In the genomic region with DNA sequence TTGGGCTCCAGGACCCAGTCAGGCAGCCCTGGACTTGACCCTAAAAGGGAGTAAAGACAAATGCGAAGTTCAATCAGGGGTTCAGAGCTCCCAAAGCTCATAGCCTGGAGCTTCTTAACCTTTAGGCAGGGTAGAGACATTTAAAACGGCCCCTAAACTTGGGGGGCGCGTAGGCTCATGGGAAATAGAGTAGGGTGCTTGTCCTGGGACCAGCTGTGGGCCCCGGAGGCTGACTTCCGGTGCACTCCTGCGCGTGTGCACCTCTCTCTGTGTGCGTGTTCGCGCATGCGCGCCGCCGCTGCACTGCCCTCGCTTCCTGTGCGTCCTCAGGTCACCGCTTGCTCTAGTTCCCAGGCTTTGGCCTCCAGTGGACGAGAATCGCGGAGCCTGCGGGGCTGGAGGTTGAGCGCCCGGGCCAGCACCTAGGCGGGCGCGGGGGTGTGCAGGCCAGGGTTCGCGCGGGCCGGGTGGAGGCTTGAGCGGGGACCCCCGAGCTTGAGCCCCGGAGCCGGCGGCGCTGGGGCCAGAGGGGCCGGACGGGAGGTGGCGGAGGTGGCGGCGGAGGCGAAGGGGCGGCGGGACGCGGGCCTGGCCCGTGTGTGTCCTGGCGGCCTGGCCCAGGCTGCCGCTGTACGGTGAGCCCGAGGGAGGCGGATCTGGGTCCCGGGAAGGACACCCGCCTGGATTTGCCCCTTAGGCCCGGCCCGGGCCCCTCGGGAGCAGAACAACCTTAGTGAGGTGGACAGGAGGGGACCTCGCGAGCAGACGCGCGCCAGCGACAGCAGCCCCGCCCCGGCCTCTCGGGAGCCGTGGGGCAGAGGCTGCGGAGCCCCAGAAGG, we compare ENCODE assay signal across 8 cellular contexts. TPM values are rescaled to one million over a fixed set of nuclear protein-coding genes. Genes with fewer than 3 reads are reported as not detected.
DNase-seq lines count a peak whose midpoint lies in the region; ATAC-seq, FAIRE-seq and TF ChIP-seq lines count a peak whose summit lies in the region.

Gene RBAK, plus strand, starts transcription at position 303 of the 839 bp plus-strand sequence. CDS start 2,217 bp downstream, outside the sequence.

- H3K27ac Mint-ChIP-seq in activated naive CD8-positive, alpha-beta T cell treated with anti-CD3 and anti-CD28 coated beads, Interleukin-2, amount 10 ng/mL, durations not matched to agents 7 days and 5 days, result peak within 1 kb of the TSS; percentile 92

- H4K20me1 ChIP-seq in SU-DHL-6 (ENCODE audit: low read depth, low read length), result no peaks in the 10 kb centered on the region

- no peak for TF ChIP-seq CTCF in GM12865 (IDR thresholded peaks at IDR 0.05; ENCODE audit: insufficient read depth, low read depth, low read length, missing control alignments)
- no peak for TF ChIP-seq CTCF in SU-DHL-6 (IDR thresholded peaks at IDR 0.05; ENCODE audit: insufficient read depth, low read length, poor library complexity, severe bottlenecking)
- TF ChIP-seq CTCF in pancreas (IDR thresholded peaks at IDR 0.05), result no peak
- peak in 1 of 2 experiments; percentile 10 for TF ChIP-seq CTCF in tibial artery (IDR thresholded peaks at IDR 0.05)

- peak within 1 kb of the TSS; percentile 98 for H3K4me3 Mint-ChIP-seq in activated naive CD8-positive, alpha-beta T cell treated with anti-CD3 and anti-CD28 coated beads, Interleukin-2, amount 10 ng/mL, durations not matched to agents 7 days and 5 days

- H2AFZ ChIP-seq in SU-DHL-6 (ENCODE audit: low read depth, low read length, severe bottlenecking), result peak within 1 kb of the TSS; percentile 94

- peaks cover 25% of the 10 kb centered on the region for H3K79me2 ChIP-seq in SU-DHL-6 (ENCODE audit: insufficient read depth, low read length)

- H3K27me3 ChIP-seq in SU-DHL-6 (ENCODE audit: low read length) (no peaks in the 10 kb centered on the region), pancreas (no peaks in the 10 kb centered on the region), tibial artery (no peaks in the 10 kb centered on the region)

- H3K4me1 Mint-ChIP-seq in activated naive CD8-positive, alpha-beta T cell treated with anti-CD3 and anti-CD28 coated beads, Interleukin-2, amount 10 ng/mL, durations not matched to agents 7 days and 5 days, result peaks cover 23% of the 10 kb centered on the region

- H3K4me1 ChIP-seq in pancreas (peaks cover 0 to 4% (median 0%) of the 10 kb centered on the region in 3 donors), tibial artery (peaks cover 0 to 11% (median 4%) of the 10 kb centered on the region in 4 donors)

- peaks cover 8% of the 10 kb centered on the region for H3K9me3 Mint-ChIP-seq in activated naive CD8-positive, alpha-beta T cell treated with anti-CD3 and anti-CD28 coated beads, Interleukin-2, amount 10 ng/mL, durations not matched to agents 7 days and 5 days

- 0 out of 2 replicates have a peak, but pooled peaks cover 3% of the 10 kb centered on the region for H3F3A ChIP-seq in SU-DHL-6 (ENCODE audit: insufficient read depth)

- H3K4me3 ChIP-seq in GM12865 (ENCODE audit: low read depth, low read length) (peak within 1 kb of the TSS; percentile 90), SU-DHL-6 (ENCODE audit: insufficient read depth, low read length, poor library complexity, severe bottlenecking) (peak within 1 kb of the TSS; percentile 91), pancreas (peak within 1 kb of the TSS; percentile 93 to 99 (median 94)), tibial artery (peak within 1 kb of the TSS; percentile 88 to 90)

- no peaks in the 10 kb centered on the region for H3K9me2 ChIP-seq in SU-DHL-6 (replicated peaks; ENCODE audit: insufficient read depth, low read length)

- peak; percentile 99 for DNase-seq in GM12865 (ENCODE audit: low read depth)
- peak; percentile 88 for DNase-seq in NCI-H1105 treated with DMSO at 0.1 percent for 48 hours (lab: John Stamatoyannopoulos, UW)
- peak; percentile 92 for DNase-seq in activated naive CD8-positive, alpha-beta T cell treated with anti-CD3 and anti-CD28 coated beads, Interleukin-2, amount 10 ng/mL, durations not matched to agents 7 days and 5 days
- peak; percentile 97 for DNase-seq in Right ventricle myocardium superior
- peak; percentile 93 to 100 (median 96) for DNase-seq in pancreas
- DNase-seq in tibial artery, result peak; percentile 90 to 95

- H3K9me3 ChIP-seq in SU-DHL-6 (ENCODE audit: insufficient read depth, low read length), result peaks cover 6% of the 10 kb centered on the region; the same call in 1 of the 2 replicates
- no peaks in the 10 kb centered on the region for H3K9me3 ChIP-seq in pancreas
- H3K9me3 ChIP-seq in tibial artery, result peaks cover 0 to 4% (median 3%) of the 10 kb centered on the region in 3 donors

- no peaks in the 10 kb centered on the region for H3K27me3 Mint-ChIP-seq in activated naive CD8-positive, alpha-beta T cell treated with anti-CD3 and anti-CD28 coated beads, Interleukin-2, amount 10 ng/mL, durations not matched to agents 7 days and 5 days

- FAIRE-seq in pancreas (lab: Jason Lieb, UNC), result no peak

- intact Hi-C loops in Right ventricle myocardium superior (cut with DNase I) (no loop called here), pancreas (cut with DNase I) (no loop called here), tibial artery (cut with DNase I; ENCODE audit: low total_unique reads) (no loop called here)

- peaks cover 39% of the 10 kb centered on the region for H3K36me3 Mint-ChIP-seq in activated naive CD8-positive, alpha-beta T cell treated with anti-CD3 and anti-CD28 coated beads, Interleukin-2, amount 10 ng/mL, durations not matched to agents 7 days and 5 days

- peak within 1 kb of the TSS; percentile 41 for H3K27ac ChIP-seq in SU-DHL-6 (ENCODE audit: low read depth, low read length)
- H3K27ac ChIP-seq in pancreas, result peak within 1 kb of the TSS; percentile 61 to 81 (median 71)
- H3K27ac ChIP-seq in tibial artery, result peak within 1 kb of the TSS; percentile 82 to 84

- WGBS in pancreas, 2 donors, result 0 to 1% methylated on average over 40 to 69 of the region's 69 CpGs

- peak within 1 kb of the TSS; percentile 69 for H3K4me2 ChIP-seq in SU-DHL-6 (ENCODE audit: low read depth, low read length, poor library complexity, severe bottlenecking)

- POLR2A ChIA-PET in activated naive CD8-positive, alpha-beta T cell treated with anti-CD3 and anti-CD28 coated beads, Interleukin-2, amount 10 ng/mL, durations not matched to agents 7 days and 5 days (lab: Charles Lee), result interaction anchor here (0.6 to 1.4 kb wide), 5 partner anchors 14 to 362 kb away, joined by 3 to 4 read pairs (median 4); partner anchors contain the start of gene AP5Z1

- peak; percentile 99 for ATAC-seq in HG02678 (IDR thresholded peaks at IDR 0.05; ENCODE audit: unreplicated experiment)
- ATAC-seq in activated naive CD8-positive, alpha-beta T cell treated with anti-CD3 and anti-CD28 coated beads, Interleukin-2, amount 10 ng/mL, durations not matched to agents 7 days and 5 days (ENCODE audit: low read depth), result peak; percentile 100
- ATAC-seq in Right ventricle myocardium superior (ENCODE audit: poor library complexity), result peak; percentile 100
- peak; percentile 100 for ATAC-seq in pancreas

- H3K36me3 ChIP-seq in SU-DHL-6 (ENCODE audit: low read length), result peaks cover 13% of the 10 kb centered on the region
- H3K36me3 ChIP-seq in pancreas, result peaks cover 0 to 11% (median 4%) of the 10 kb centered on the region in 3 donors
- peaks cover 18 to 25% (median 23%) of the 10 kb centered on the region in 3 donors for H3K36me3 ChIP-seq in tibial artery

- peak within 1 kb of the TSS; percentile 89 for H3K9ac ChIP-seq in SU-DHL-6 (ENCODE audit: low read length)

RNA-seq across cellular contexts. Expression of gene RBAK, which starts in this region (rescaled TPM):
- total RNA-seq in activated naive CD8-positive, alpha-beta T cell treated with anti-CD3 and anti-CD28 coated beads, Interleukin-2, amount 10 ng/mL, durations not matched to agents 7 days and 5 days, result 10 to 100 TPM; 17.0 to 17.3 TPM
- 7.0 TPM for total RNA-seq in Right ventricle myocardium superior
- 1 to 10 TPM; 5.1 to 7.9 (median 5.7) TPM for total RNA-seq in pancreas
- polyA plus RNA-seq in pancreas, result 1 to 10 TPM; 3.3 to 5.1 TPM

Comparison
In these comparisons a context has a peak if more than half of its experiments do, and no peak if none do; other contexts are left out.
1. Peak in every context shown above with its lines: DNase-seq, ATAC-seq, H3K4me3 ChIP-seq and H3K27ac ChIP-seq.